3 cellular contexts compared by ENCODE assay signal in the genomic region with DNA sequence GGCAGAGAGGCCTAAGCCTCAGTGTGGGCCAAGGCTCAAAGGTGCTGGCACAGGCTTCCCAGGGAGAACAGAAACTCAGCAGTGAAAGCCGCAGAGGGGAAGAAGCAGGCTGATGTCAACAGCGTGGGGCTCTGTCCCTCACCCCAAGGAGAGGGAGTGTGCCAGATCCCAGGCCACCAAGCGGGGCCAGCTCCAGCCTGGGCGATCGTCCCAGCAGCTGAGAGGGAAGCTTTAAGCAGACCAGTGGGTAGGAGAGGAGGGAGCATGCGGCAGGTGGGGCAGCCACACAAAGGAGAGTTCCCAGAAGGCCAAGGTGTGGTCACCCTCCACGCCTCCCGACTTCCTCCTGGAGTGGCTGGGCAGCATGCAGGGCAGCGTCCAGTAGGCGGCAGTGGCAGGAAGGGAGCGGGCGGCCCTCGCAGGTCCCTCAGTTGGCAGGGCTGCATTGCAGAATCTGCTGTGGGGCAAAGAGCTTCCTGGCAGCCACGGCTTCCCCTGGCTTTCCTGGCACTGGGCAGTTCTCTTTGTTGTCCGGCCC.
TF ChIP-seq lines count a peak whose summit lies in the region.

No MANE protein-coding gene starts in this region.

TF ChIP-seq in SK-N-SH, 30 proteins besides CTCF, POLR2A, EP300 and RAD21 (continued from another document):
- TF ChIP-seq ELF1 (IDR thresholded peaks at IDR 0.05) (no peak), POLR2AphosphoS5 (IDR thresholded peaks at IDR 0.05; ENCODE audit: low read depth, low read length) (0 out of 2 replicates have a peak, but pooled peaks have one; percentile 7), SMC3 (IDR thresholded peaks at IDR 0.05; ENCODE audit: low read depth, low read length) (no peak)

TF ChIP-seq in SK-N-SH treated with all-trans-retinoic acid at 6 μM for 48 hours, 23 proteins besides CTCF, POLR2A, EP300 and RAD21 (continued from another document):
- TF ChIP-seq, protein P1, sequence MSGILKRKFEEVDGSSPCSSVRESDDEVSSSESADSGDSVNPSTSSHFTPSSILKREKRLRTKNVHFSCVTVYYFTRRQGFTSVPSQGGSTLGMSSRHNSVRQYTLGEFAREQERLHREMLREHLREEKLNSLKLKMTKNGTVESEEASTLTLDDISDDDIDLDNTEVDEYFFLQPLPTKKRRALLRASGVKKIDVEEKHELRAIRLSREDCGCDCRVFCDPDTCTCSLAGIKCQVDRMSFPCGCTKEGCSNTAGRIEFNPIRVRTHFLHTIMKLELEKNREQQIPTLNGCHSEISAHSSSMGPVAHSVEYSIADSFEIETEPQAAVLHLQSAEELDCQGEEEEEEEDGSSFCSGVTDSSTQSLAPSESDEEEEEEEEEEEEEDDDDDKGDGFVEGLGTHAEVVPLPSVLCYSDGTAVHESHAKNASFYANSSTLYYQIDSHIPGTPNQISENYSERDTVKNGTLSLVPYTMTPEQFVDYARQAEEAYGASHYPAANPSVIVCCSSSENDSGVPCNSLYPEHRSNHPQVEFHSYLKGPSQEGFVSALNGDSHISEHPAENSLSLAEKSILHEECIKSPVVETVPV (CRISPR knock-in tag; IDR thresholded peaks at IDR 0.05): no peak
- TF ChIP-seq SNAI2 (CRISPR knock-in tag; IDR thresholded peaks at IDR 0.05) (no peak), GLIS3 (CRISPR knock-in tag; IDR thresholded peaks at IDR 0.05) (no peak)
TF ChIP-seq in SK-N-SH treated with all-trans-retinoic acid at 6 μM for 48 hours: peak in this region for 0.

TF ChIP-seq in liver, 16 proteins besides CTCF, POLR2A, EP300 and RAD21 (continued from another document):
- TF ChIP-seq, protein P2, sequence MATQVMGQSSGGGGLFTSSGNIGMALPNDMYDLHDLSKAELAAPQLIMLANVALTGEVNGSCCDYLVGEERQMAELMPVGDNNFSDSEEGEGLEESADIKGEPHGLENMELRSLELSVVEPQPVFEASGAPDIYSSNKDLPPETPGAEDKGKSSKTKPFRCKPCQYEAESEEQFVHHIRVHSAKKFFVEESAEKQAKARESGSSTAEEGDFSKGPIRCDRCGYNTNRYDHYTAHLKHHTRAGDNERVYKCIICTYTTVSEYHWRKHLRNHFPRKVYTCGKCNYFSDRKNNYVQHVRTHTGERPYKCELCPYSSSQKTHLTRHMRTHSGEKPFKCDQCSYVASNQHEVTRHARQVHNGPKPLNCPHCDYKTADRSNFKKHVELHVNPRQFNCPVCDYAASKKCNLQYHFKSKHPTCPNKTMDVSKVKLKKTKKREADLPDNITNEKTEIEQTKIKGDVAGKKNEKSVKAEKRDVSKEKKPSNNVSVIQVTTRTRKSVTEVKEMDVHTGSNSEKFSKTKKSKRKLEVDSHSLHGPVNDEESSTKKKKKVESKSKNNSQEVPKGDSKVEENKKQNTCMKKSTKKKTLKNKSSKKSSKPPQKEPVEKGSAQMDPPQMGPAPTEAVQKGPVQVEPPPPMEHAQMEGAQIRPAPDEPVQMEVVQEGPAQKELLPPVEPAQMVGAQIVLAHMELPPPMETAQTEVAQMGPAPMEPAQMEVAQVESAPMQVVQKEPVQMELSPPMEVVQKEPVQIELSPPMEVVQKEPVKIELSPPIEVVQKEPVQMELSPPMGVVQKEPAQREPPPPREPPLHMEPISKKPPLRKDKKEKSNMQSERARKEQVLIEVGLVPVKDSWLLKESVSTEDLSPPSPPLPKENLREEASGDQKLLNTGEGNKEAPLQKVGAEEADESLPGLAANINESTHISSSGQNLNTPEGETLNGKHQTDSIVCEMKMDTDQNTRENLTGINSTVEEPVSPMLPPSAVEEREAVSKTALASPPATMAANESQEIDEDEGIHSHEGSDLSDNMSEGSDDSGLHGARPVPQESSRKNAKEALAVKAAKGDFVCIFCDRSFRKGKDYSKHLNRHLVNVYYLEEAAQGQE (IDR thresholded peaks at IDR 0.05): no peak
- TF ChIP-seq JUND (IDR thresholded peaks at IDR 0.05) (peak in 1 of 2 donors; percentile 0), GABPA (IDR thresholded peaks at IDR 0.05 in 1 of 2, conservative IDR thresholded peaks at IDR 0.05 in 1 of 2) (peak in 1 of 2 donors; percentile 10), SP1 (IDR thresholded peaks at IDR 0.05) (peak; percentile 65), YY1 (IDR thresholded peaks at IDR 0.05) (no peak), NR2F2 (IDR thresholded peaks at IDR 0.05) (no peak), RXRA (IDR thresholded peaks at IDR 0.05) (peak in 1 of 2 donors; percentile 74), HNF4A (conservative IDR thresholded peaks at IDR 0.05) (peak in 1 of 2 donors; percentile 37), EGR1 (IDR thresholded peaks at IDR 0.05; ENCODE audit: low read depth in 2 of 2) (peak in 1 of 2 donors; percentile 42)
- TF ChIP-seq, protein P3, sequence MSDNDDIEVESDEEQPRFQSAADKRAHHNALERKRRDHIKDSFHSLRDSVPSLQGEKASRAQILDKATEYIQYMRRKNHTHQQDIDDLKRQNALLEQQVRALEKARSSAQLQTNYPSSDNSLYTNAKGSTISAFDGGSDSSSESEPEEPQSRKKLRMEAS (IDR thresholded peaks at IDR 0.05): peak; percentile 83
